Comparison of ENCODE assay signal across 1 cellular context in genomic region chr9:126999315-127000068, GRCh38.
TF ChIP-seq lines count a peak whose summit lies in the region.

No MANE protein-coding gene starts in this region.

TF ChIP-seq in GM12878, 131 proteins besides CTCF, POLR2A, EP300 and RAD21 (continued from another document and continues in another):
- TF ChIP-seq ZNF687 (IDR thresholded peaks at IDR 0.05) (peak; percentile 19; the same call in 1 of the 2 replicates), MEF2B (IDR thresholded peaks at IDR 0.05; ENCODE audit: partially characterized antibody, poor library complexity, severe bottlenecking) (peak; percentile 53), YBX1 (IDR thresholded peaks at IDR 0.05) (no peak), SUPT20H (IDR thresholded peaks at IDR 0.05; ENCODE audit: borderline replicate concordance, control insufficient read depth, low read depth, low read length) (no peak), EZH2 (IDR thresholded peaks at IDR 0.05; ENCODE audit: borderline replicate concordance, control insufficient read depth, low read depth, low read length) (no peak), GATAD2B (conservative IDR thresholded peaks at IDR 0.05; ENCODE audit: low read depth) (no peak), RELB (IDR thresholded peaks at IDR 0.05; ENCODE audit: low read depth) (peak; percentile 56; the same call in 1 of the 2 replicates), PKNOX1 (IDR thresholded peaks at IDR 0.05) (peak; percentile 31; the same call in 1 of the 2 replicates), ETV6 (conservative IDR thresholded peaks at IDR 0.05 in 1 of 2, IDR thresholded peaks at IDR 0.05 in 1 of 2; ENCODE audit: borderline replicate concordance in 1 of 2, low read depth in 1 of 2) (no peak), RELA (IDR thresholded peaks at IDR 0.05; ENCODE audit: borderline replicate concordance, partially characterized antibody) (no peak), SMAD5 (IDR thresholded peaks at IDR 0.05; ENCODE audit: low read depth) (no peak), BACH1 (IDR thresholded peaks at IDR 0.05; ENCODE audit: borderline replicate concordance) (no peak), ZNF622 (IDR thresholded peaks at IDR 0.05) (no peak), HCFC1 (IDR thresholded peaks at IDR 0.05; ENCODE audit: low read length) (no peak), REST (IDR thresholded peaks at IDR 0.05; ENCODE audit: low read depth, low read length) (no peak), TCF3 (IDR thresholded peaks at IDR 0.05; ENCODE audit: borderline replicate concordance, insufficient read depth, low read depth, low read length) (no peak), ELK1 (IDR thresholded peaks at IDR 0.05; ENCODE audit: low read depth, low read length) (no peak), NRF1 (conservative IDR thresholded peaks at IDR 0.05; ENCODE audit: low read depth, low read length) (no peak), ZBTB40 (IDR thresholded peaks at IDR 0.05; ENCODE audit: borderline replicate concordance) (peak; percentile 49; the same call in 1 of the 2 replicates), NR2F1 (conservative IDR thresholded peaks at IDR 0.05) (no peak), NFIC (IDR thresholded peaks at IDR 0.05; ENCODE audit: low read depth, low read length) (peak; percentile 22; the same call in 1 of the 2 replicates), ZNF217 (IDR thresholded peaks at IDR 0.05) (peak; percentile 26; the same call in 1 of the 2 replicates), MLLT1 (IDR thresholded peaks at IDR 0.05) (peak; percentile 26; the same call in 1 of the 2 replicates), ZBTB11 (CRISPR knock-in tag; IDR thresholded peaks at IDR 0.05) (no peak), KLF5 (IDR thresholded peaks at IDR 0.05; ENCODE audit: partially characterized antibody) (no peak), CHD4 (IDR thresholded peaks at IDR 0.05) (no peak), PRDM15 (CRISPR knock-in tag; IDR thresholded peaks at IDR 0.05) (no peak)
